Comparison of ENCODE assay signal across 26 cellular contexts in genomic region chr17:20988001-20988641, GRCh38.
"Had no signal": no experiment of that assay in that cellular context is flagged by ENCODE, and none has a peak within 500 bp of the region (broad histone marks: within the 10 kb centered on the region; RNA-seq: fewer than 3 reads in every experiment).

No MANE protein-coding gene starts in this region.

- H3K27me3 ChIP-seq: breast epithelium, dorsolateral prefrontal cortex, gastrocnemius medialis, hepatocyte, ovary, suprapubic skin, tibial artery had no signal

- H3K36me3 Mint-ChIP-seq: activated CD4-positive, alpha-beta memory T cell treated with anti-CD3 and anti-CD28 coated beads for 36 hours; activated naive CD4-positive, alpha-beta T cell treated with anti-CD3 and anti-CD28 coated beads, Interleukin-2, amount 50 U/mL, for 24 hours; naive thymus-derived CD4-positive, alpha-beta T cell had no signal

- H3K9me3 Mint-ChIP-seq: activated CD4-positive, alpha-beta memory T cell treated with anti-CD3 and anti-CD28 coated beads for 36 hours; activated CD4-positive, alpha-beta T cell treated with anti-CD3 and anti-CD28 coated beads, Interleukin-2, amount 10 ng/mL, durations not matched to agents 24 days and 14 days; activated naive CD4-positive, alpha-beta T cell treated with anti-CD3 and anti-CD28 coated beads, Interleukin-2, amount 50 U/mL, for 24 hours; activated T-cell treated with anti-CD3 and anti-CD28 coated beads, Interleukin-2, amount 50 U/mL, for 4 hours; activated T-helper 2 cell treated with anti-CD3 and anti-CD28 coated beads, Interferon-gamma antibody, Interleukin-2, Interleukin-4, amounts not matched to agents 10 μg/mL and 5 μg/mL and 100 μg/mL, durations not matched to agents 14 hours and 24 hours and 36 hours; naive thymus-derived CD4-positive, alpha-beta T cell had no signal

- DNase-seq: activated CD4-positive, alpha-beta memory T cell treated with anti-CD3 and anti-CD28 coated beads for 36 hours; activated CD4-positive, alpha-beta T cell treated with anti-CD3 and anti-CD28 coated beads, Interleukin-2, amount 10 ng/mL, durations not matched to agents 24 days and 14 days; activated CD4-positive, CD25-positive, alpha-beta regulatory T cell treated with anti-CD3 and anti-CD28 coated beads, Interleukin-2, amount 50 U/mL, for 72 hours; activated T-cell treated with anti-CD3 and anti-CD28 coated beads, Interleukin-2, amount 50 U/mL, for 4 hours; dorsolateral prefrontal cortex; effector memory CD4-positive, alpha-beta T cell; erythroblast; gastrocnemius medialis; glutamatergic neuron; midbrain; naive thymus-derived CD4-positive, alpha-beta T cell; ovary; retina; stimulated activated CD4-positive, alpha-beta T cell treated with anti-CD3 and anti-CD28 coated beads, Interleukin-15, amount 100 ng/mL, for 24 hours; stimulated activated CD4-positive, alpha-beta T cell treated with anti-CD3 and anti-CD28 coated beads, Interleukin-2, amount 100 ng/mL, for 24 hours; stimulated activated naive CD4-positive, alpha-beta T cell had no signal

- H3K4me3 ChIP-seq: breast epithelium, dorsolateral prefrontal cortex, gastrocnemius medialis, hepatocyte, ovary, prostate gland, suprapubic skin, tibial artery had no signal

- ATAC-seq: activated T-cell treated with anti-CD3 and anti-CD28 coated beads, Interleukin-2, amount 50 U/mL, for 4 hours; gastrocnemius medialis; naive thymus-derived CD4-positive, alpha-beta T cell had no signal

- H3K27ac ChIP-seq: breast epithelium, dorsolateral prefrontal cortex, gastrocnemius medialis, hepatocyte, ovary, prostate gland, suprapubic skin, tibial artery had no signal

- FAIRE-seq: colon, keratinocyte, TTC549 had no signal

- H3K4me3 Mint-ChIP-seq: activated CD4-positive, alpha-beta memory T cell treated with anti-CD3 and anti-CD28 coated beads for 36 hours; activated CD4-positive, alpha-beta T cell treated with anti-CD3 and anti-CD28 coated beads, Interleukin-2, amount 10 ng/mL, durations not matched to agents 24 days and 14 days; activated naive CD4-positive, alpha-beta T cell treated with anti-CD3 and anti-CD28 coated beads, Interleukin-2, amount 50 U/mL, for 24 hours; activated T-cell treated with anti-CD3 and anti-CD28 coated beads, Interleukin-2, amount 50 U/mL, for 4 hours; naive thymus-derived CD4-positive, alpha-beta T cell had no signal

- H3K36me3 ChIP-seq: breast epithelium, gastrocnemius medialis, ovary, prostate gland, suprapubic skin, tibial artery had no signal

- H3K27ac Mint-ChIP-seq: activated CD4-positive, alpha-beta memory T cell treated with anti-CD3 and anti-CD28 coated beads for 36 hours; activated CD4-positive, alpha-beta T cell treated with anti-CD3 and anti-CD28 coated beads, Interleukin-2, amount 10 ng/mL, durations not matched to agents 24 days and 14 days; activated naive CD4-positive, alpha-beta T cell treated with anti-CD3 and anti-CD28 coated beads, Interleukin-2, amount 50 U/mL, for 24 hours; activated T-helper 2 cell treated with anti-CD3 and anti-CD28 coated beads, Interferon-gamma antibody, Interleukin-2, Interleukin-4, amounts not matched to agents 10 μg/mL and 5 μg/mL and 100 μg/mL, durations not matched to agents 14 hours and 24 hours and 36 hours; naive thymus-derived CD4-positive, alpha-beta T cell had no signal

- H3K27me3 Mint-ChIP-seq: activated CD4-positive, alpha-beta memory T cell treated with anti-CD3 and anti-CD28 coated beads for 36 hours; activated CD4-positive, alpha-beta T cell treated with anti-CD3 and anti-CD28 coated beads, Interleukin-2, amount 10 ng/mL, durations not matched to agents 24 days and 14 days; activated naive CD4-positive, alpha-beta T cell treated with anti-CD3 and anti-CD28 coated beads, Interleukin-2, amount 50 U/mL, for 24 hours; naive thymus-derived CD4-positive, alpha-beta T cell had no signal
